9 cellular contexts compared by ENCODE assay signal in the genomic region with DNA sequence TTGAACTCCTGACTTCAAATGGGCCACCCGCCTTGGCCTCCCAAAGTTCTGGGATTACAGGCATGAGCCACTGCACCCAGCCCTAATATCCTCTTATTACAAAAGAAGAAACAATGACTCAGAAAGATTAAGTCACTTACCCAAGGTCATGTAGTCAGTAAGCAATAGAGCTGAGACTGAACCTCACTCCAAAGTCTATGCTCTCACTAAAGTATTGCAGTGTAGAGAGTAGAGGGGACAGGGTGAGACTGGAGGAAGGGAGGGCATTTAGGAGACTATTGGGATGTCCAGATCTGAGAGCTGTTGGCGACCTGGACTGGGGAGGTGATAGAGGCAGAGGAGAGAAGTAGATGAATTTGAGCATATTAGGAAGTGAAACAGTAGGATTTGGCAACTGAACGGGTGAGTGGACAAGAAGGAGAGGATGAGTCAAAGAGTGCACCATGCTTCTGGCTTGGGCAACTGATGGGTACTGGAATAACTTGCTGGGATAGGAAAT. TPM values are rescaled to one million over a fixed set of nuclear protein-coding genes. Genes with fewer than 3 reads are reported as not detected.
A peak's percentile ranks its signal among the peaks of the same experiment; 100 is the strongest.
DNase-seq lines count a peak whose midpoint lies in the region; TF ChIP-seq lines count a peak whose summit lies in the region.
"Had no signal": no experiment of that assay in that cellular context is flagged by ENCODE, and none has a peak within 500 bp of the region (broad histone marks: within the 10 kb centered on the region; RNA-seq: fewer than 3 reads in every experiment).

No MANE protein-coding gene starts in this region.

- no CpG with 5 or more reads among the region's 3 CpGs for WGBS in neuronal stem cell (ENCODE audit: extremely low coverage in 2 of 2, insufficient read length in 2 of 2, insufficient replicate concordance in 1 of 2), 2 donors

- H3K27me3 ChIP-seq in neuronal stem cell (ENCODE audit: control insufficient read depth in 3 of 3, insufficient read depth in 3 of 3, low read depth in 1 of 3, low read length in 3 of 3) (peaks cover 0 to 7% (median 0%) of the 10 kb centered on the region in 3 experiments), MM.1S (replicated peaks; ENCODE audit: insufficient read depth, low read length) (no peaks in the 10 kb centered on the region)

- in situ Hi-C loops in GM13976 (cut with MboI; ENCODE audit: low sequenced_read_pairs, unreplicated experiment): no loop called here

- no peak overlapping the region for H3K4ac ChIP-seq in neuronal stem cell (ENCODE audit: low read length)

- peak overlapping the region; percentile 1 for H4K91ac ChIP-seq in neuronal stem cell (ENCODE audit: low read depth, low read length, poor library complexity)

- H2AK5ac ChIP-seq in neuronal stem cell (ENCODE audit: low read depth, low read length): no peak overlapping the region

- H2AFZ ChIP-seq in neuronal stem cell (ENCODE audit: low read length) (no peak overlapping the region), MM.1S (ENCODE audit: low read length) (no peak overlapping the region)

- H3K27ac ChIP-seq in neuronal stem cell (replicated peaks; ENCODE audit: low read length): no peak overlapping the region
- no peak overlapping the region for H3K27ac ChIP-seq in MM.1S (ENCODE audit: low read length)

- no peak overlapping the region for H3K4me2 ChIP-seq in neuronal stem cell (ENCODE audit: insufficient read depth, low read length, poor library complexity, severe bottlenecking)
- H3K4me2 ChIP-seq in MM.1S (ENCODE audit: low read depth, low read length): no peak overlapping the region

- H3F3A ChIP-seq in MM.1S (ENCODE audit: insufficient read depth, low read length): no peaks in the 10 kb centered on the region

- no peaks in the 10 kb centered on the region for H3K9me2 ChIP-seq in MM.1S (replicated peaks; ENCODE audit: insufficient read depth, low read length)

- peaks cover 0 to 6% of the 10 kb centered on the region in 2 donors for H3K9me3 ChIP-seq in neuronal stem cell (replicated peaks in 1 of 2; ENCODE audit: control insufficient read depth in 2 of 2, insufficient read depth in 1 of 2, low read depth in 1 of 2, low read length in 2 of 2)
- H3K9me3 ChIP-seq in MM.1S (replicated peaks; ENCODE audit: insufficient read depth, low read length): no peaks in the 10 kb centered on the region

- H4K8ac ChIP-seq in neuronal stem cell (ENCODE audit: low read depth, low read length): no peak overlapping the region

- no peak overlapping the region for H2BK5ac ChIP-seq in neuronal stem cell (ENCODE audit: low read length)

- H3K4me3 ChIP-seq in GM12865 (ENCODE audit: low read depth, low read length) (no peak overlapping the region), cardiac fibroblast (replicated peaks in 1 of 2; ENCODE audit: low read depth in 2 of 2, low read length in 2 of 2) (no peak overlapping the region), neuronal stem cell (ENCODE audit: low read length in 2 of 2) (no peak overlapping the region), MM.1S (ENCODE audit: low read length) (no peak overlapping the region)

- H3K4me1 ChIP-seq in neuronal stem cell (ENCODE audit: control insufficient read depth in 2 of 2, insufficient read depth in 1 of 2, low read depth in 1 of 2, low read length in 2 of 2) (peaks cover 0 to 2% of the 10 kb centered on the region in 2 donors), MM.1S (ENCODE audit: low read length) (no peaks in the 10 kb centered on the region)

- TF ChIP-seq CTCF in GM12865 (IDR thresholded peaks at IDR 0.05; ENCODE audit: insufficient read depth, low read depth, low read length, missing control alignments) (no peak), cardiac fibroblast (IDR thresholded peaks at IDR 0.05; ENCODE audit: low read depth, low read length) (no peak), GM13976 (IDR thresholded peaks at IDR 0.05; ENCODE audit: borderline replicate concordance, control extremely low read depth, extremely low read depth, insufficient read depth, missing control alignments) (no peak), MM.1S (IDR thresholded peaks at IDR 0.05; ENCODE audit: low read length) (no peak)

- H3K18ac ChIP-seq in neuronal stem cell (ENCODE audit: low read length): no peak overlapping the region

- H4K20me1 ChIP-seq in MM.1S (ENCODE audit: insufficient read depth, low read length): no peaks in the 10 kb centered on the region

- H2BK120ac ChIP-seq in neuronal stem cell (ENCODE audit: low read depth, low read length): no peak overlapping the region

- no peaks in the 10 kb centered on the region for H3K79me1 ChIP-seq in neuronal stem cell (ENCODE audit: low read depth, low read length)

- H3K23ac ChIP-seq in neuronal stem cell (ENCODE audit: low read depth, low read length, poor library complexity): no peak overlapping the region

- no peaks in the 10 kb centered on the region for H3K36me3 ChIP-seq in neuronal stem cell (replicated peaks in 1 of 2; ENCODE audit: control insufficient read depth in 2 of 2, insufficient read depth in 2 of 2, low read length in 2 of 2)
- H3K36me3 ChIP-seq in MM.1S (replicated peaks; ENCODE audit: insufficient read depth, low read length): no peaks in the 10 kb centered on the region

- H2BK15ac ChIP-seq in neuronal stem cell (ENCODE audit: low read length): no peak overlapping the region

- H2BK12ac ChIP-seq in neuronal stem cell (ENCODE audit: low read length): no peak overlapping the region

- DNase-seq in GM12865 (ENCODE audit: low read depth) (peak; percentile 13), NOMO-1 treated with DMSO at 0.1 percent for 48 hours (lab: John Stamatoyannopoulos, UW; ENCODE audit: unreplicated experiment) (peak; percentile 94), cardiac fibroblast (ENCODE audit: low read depth in 2 of 2) (peak; percentile 22 to 73), neuronal stem cell (ENCODE audit: low spot score) (no peak), GM13976 (ENCODE audit: low spot score) (no peak), MM.1S (no peak), occipital lobe (lab: John Stamatoyannopoulos, UW) (no peak), mucosa of gallbladder (ENCODE audit: low spot score) (no peak)

- H3K79me2 ChIP-seq in MM.1S (ENCODE audit: low read length): no peaks in the 10 kb centered on the region

- no peak overlapping the region for H3K9ac ChIP-seq in neuronal stem cell (ENCODE audit: low read depth, low read length, poor library complexity)
- H3K9ac ChIP-seq in MM.1S (ENCODE audit: low read length): no peak overlapping the region

- no peak overlapping the region for H3K14ac ChIP-seq in neuronal stem cell (ENCODE audit: low read length)

RNA-seq across cellular contexts. Expression of a gene that starts 11.8 kb away (rescaled TPM):
- polyA plus RNA-seq in neuronal stem cell (2013, experiment 1 of 2): 0.20 TPM
- polyA plus RNA-seq in neuronal stem cell (2013, experiment 2 of 2): 0.37 TPM
- total RNA-seq in occipital lobe (2.7 TPM), mucosa of gallbladder (7.7 TPM)
- total RNA-seq: progenitor cell of endocrine pancreas had no signal

Comparison
In these comparisons a context has a peak if more than half of its experiments do, and no peak if none do; other contexts are left out.
1. DNase-seq: peak in GM12865 (single experiment), NOMO-1 treated with DMSO at 0.1 percent for 48 hours (single experiment) and cardiac fibroblast (2 of 2); none in neuronal stem cell (single experiment), GM13976 (single experiment), MM.1S (single experiment), occipital lobe (single experiment) and mucosa of gallbladder (single experiment).